ENCODE assay signal across 12 cellular contexts in the genomic region with DNA sequence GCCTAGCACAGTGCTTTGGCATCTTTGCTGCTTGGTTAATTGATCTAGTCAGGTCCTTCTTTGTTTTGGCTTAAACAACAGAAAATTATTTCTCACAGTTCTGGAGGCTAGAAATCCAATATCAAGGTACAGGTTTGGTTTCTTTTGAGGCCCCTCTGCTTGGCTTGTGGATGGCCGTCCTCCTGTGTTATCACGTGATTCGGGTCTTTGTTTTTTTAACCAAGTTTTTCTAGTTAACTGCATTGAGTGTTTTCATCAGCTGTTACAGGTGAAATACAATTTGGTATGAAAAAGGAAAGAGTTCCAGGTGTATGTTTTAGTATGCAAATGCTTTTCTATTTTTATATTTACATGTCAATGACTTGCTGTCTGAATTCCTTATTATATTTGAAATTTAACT. TPM values are rescaled to one million over a fixed set of nuclear protein-coding genes. Genes with fewer than 3 reads are reported as not detected.
DNase-seq lines count a peak whose midpoint lies in the region; ATAC-seq and TF ChIP-seq lines count a peak whose summit lies in the region.
"Had no signal": no experiment of that assay in that cellular context is flagged by ENCODE, and none has a peak within 500 bp of the region (broad histone marks: within the 10 kb centered on the region; RNA-seq: fewer than 3 reads in every experiment).

No MANE protein-coding gene starts in this region.

- WGBS in mammary epithelial cell (ENCODE audit: low coverage, missing lambda C conversion rate), result 90% methylated on average over 3 of the region's 3 CpGs

- peaks cover 0 to 21% (median 4%) of the 10 kb centered on the region in 11 experiments; a peak in 5 of 22 replicates for H3K36me3 ChIP-seq in BLaER1 treated with 17β-estradiol and CSF1 and Interleukin-3, amounts not matched to agents 10 nM and 100 nM
- H3K36me3 ChIP-seq in HUES48 (ENCODE audit: control insufficient read depth, insufficient read depth, low read length) (peaks cover 11% of the 10 kb centered on the region; the same call in 1 of the 2 replicates), mammary epithelial cell (ENCODE audit: insufficient read depth, low read length) (no peaks in the 10 kb centered on the region)

- no peak overlapping the region for H3K27ac Mint-ChIP-seq in natural killer cell treated with Interleukin-12 subunit alpha and Interleukin-12 subunit beta and Interleukin-15 and Interleukin-18, amount 100 ng/mL, for 72 hours

- CTCF ChIA-PET in mammary epithelial cell (lab: Charles Lee; ENCODE audit: low non-redundant PET), result no interaction called here

- BruUV-seq in mammary epithelial cell (replicated peaks; lab: Mats Ljungman, UMichigan), result no TSS peak

- no peak for TF ChIP-seq CTCF in mammary epithelial cell (conservative IDR thresholded peaks at IDR 0.05 in 1 of 2, IDR thresholded peaks at IDR 0.05 in 1 of 2; ENCODE audit: extremely low read depth in 1 of 2, insufficient read depth in 1 of 2, low read depth in 1 of 2, low read length in 2 of 2)

- H3K9me3 ChIP-seq in BLaER1 treated with 17β-estradiol and CSF1 and Interleukin-3, amounts not matched to agents 10 nM and 100 nM (replicated peaks in 1 of 11), result 0 out of 22 replicates have a peak, but pooled peaks cover 0 to 4% (median 0%) of the 10 kb centered on the region in 11 experiments
- H3K9me3 ChIP-seq in HUES48 (ENCODE audit: control insufficient read depth, insufficient read depth, low read length) (no peaks in the 10 kb centered on the region), mammary epithelial cell (replicated peaks; ENCODE audit: insufficient read depth, low read length) (no peaks in the 10 kb centered on the region)

- in situ Hi-C loops in mammary epithelial cell (cut with MboI; ENCODE audit: low sequenced_read_pairs in 2 of 2), result no loop called here
- in situ Hi-C loops in ACHN (cut with HindIII; ENCODE audit: low pct_ligation_motif_present, low pct_unique_long_range_greater_than_20kb, low sequenced_read_pairs), result no loop called here

- DNase-seq in mammary epithelial cell (no peak), dermis blood vessel endothelial cell (no peak), ACHN (no peak), NCI-H2029 treated with DMSO at 0.1 percent for 48 hours (lab: John Stamatoyannopoulos, UW) (no peak)
- DNase-seq in natural killer cell treated with Interleukin-12 subunit alpha and Interleukin-12 subunit beta and Interleukin-15 and Interleukin-18, amount 100 ng/mL, for 72 hours (ENCODE audit: low spot score), result no peak
- DNase-seq: activated gamma-delta T cell, cerebellar nuclear complex, NCI-H187 treated with DMSO at 0.1 percent for 48 hours had no signal

- peak overlapping the region in 1 of 11 experiments; percentile 24; a peak in 2 of 22 replicates for H3K9ac ChIP-seq in BLaER1 treated with 17β-estradiol and CSF1 and Interleukin-3, amounts not matched to agents 10 nM and 100 nM
- H3K9ac ChIP-seq in HUES48 (ENCODE audit: low read depth, low read length) (no peak overlapping the region), mammary epithelial cell (ENCODE audit: insufficient read depth, low read length) (no peak overlapping the region)

- intact Hi-C loops in mammary epithelial cell (cut with micrococcal nuclease), result loop anchor here (10.0 kb wide), 3 partner anchors 89 to 269 kb away; a partner anchor contains a TSS

- H3K27ac ChIP-seq in BLaER1 treated with 17β-estradiol and CSF1 and Interleukin-3, amounts not matched to agents 10 nM and 100 nM, result peak overlapping the region in 3 of 11 experiments; percentile 11 to 76 (median 56); a peak in 2 of 22 replicates
- no peak overlapping the region for H3K27ac ChIP-seq in HUES48 (ENCODE audit: low read depth, low read length)
- H3K27ac ChIP-seq in mammary epithelial cell (ENCODE audit: insufficient read depth, low read depth, low read length), result no peak overlapping the region
- H3K27ac ChIP-seq: SK-N-MC had no signal

- peaks cover 61 to 62% of the 10 kb centered on the region in 2 donors for H3K4me1 Mint-ChIP-seq in natural killer cell treated with Interleukin-12 subunit alpha and Interleukin-12 subunit beta and Interleukin-15 and Interleukin-18, amount 100 ng/mL, for 72 hours (ENCODE audit: low read depth in 2 of 2)

- peak overlapping the region; percentile 4 to 85 (median 72); a peak in 11 of 20 replicates for H3K4me3 ChIP-seq in BLaER1 treated with 17β-estradiol and CSF1 and Interleukin-3, amounts not matched to agents 10 nM and 100 nM
- H3K4me3 ChIP-seq in HUES48 (ENCODE audit: low read depth, low read length) (peak overlapping the region; percentile 77), mammary epithelial cell (replicated peaks in 1 of 3; ENCODE audit: insufficient read depth in 1 of 3, low read depth in 2 of 3, low read length in 3 of 3) (no peak overlapping the region)
- H3K4me3 ChIP-seq: SK-N-MC had no signal

- H3K27me3 ChIP-seq in BLaER1 treated with 17β-estradiol and CSF1 and Interleukin-3, amounts not matched to agents 10 nM and 100 nM, result no peaks in the 10 kb centered on the region
- no peaks in the 10 kb centered on the region for H3K27me3 ChIP-seq in HUES48 (ENCODE audit: control insufficient read depth, insufficient read depth, low read length)
- no peaks in the 10 kb centered on the region for H3K27me3 ChIP-seq in mammary epithelial cell (ENCODE audit: insufficient read depth, low read length)

- no peak for ATAC-seq in natural killer cell treated with Interleukin-12 subunit alpha and Interleukin-12 subunit beta and Interleukin-15 and Interleukin-18, amount 100 ng/mL, for 72 hours
- ATAC-seq in GM19452 (IDR thresholded peaks at IDR 0.05; ENCODE audit: unreplicated experiment), result no peak

- peaks cover 0 to 72% (median 21%) of the 10 kb centered on the region in 11 experiments; a peak in 12 of 22 replicates for H4K20me1 ChIP-seq in BLaER1 treated with 17β-estradiol and CSF1 and Interleukin-3, amounts not matched to agents 10 nM and 100 nM
- no peaks in the 10 kb centered on the region for H4K20me1 ChIP-seq in mammary epithelial cell (ENCODE audit: insufficient read depth, low read length)

- H3K4me3 Mint-ChIP-seq in natural killer cell treated with Interleukin-12 subunit alpha and Interleukin-12 subunit beta and Interleukin-15 and Interleukin-18, amount 100 ng/mL, for 72 hours, result peak overlapping the region; percentile 13

- H2AFZ ChIP-seq in mammary epithelial cell (ENCODE audit: low read depth, low read length), result no peak overlapping the region

- peaks cover 4% of the 10 kb centered on the region for H3K36me3 Mint-ChIP-seq in natural killer cell treated with Interleukin-12 subunit alpha and Interleukin-12 subunit beta and Interleukin-15 and Interleukin-18, amount 100 ng/mL, for 72 hours

- H3K79me2 ChIP-seq in mammary epithelial cell (ENCODE audit: insufficient read depth, low read length), result peaks cover 84% of the 10 kb centered on the region

- H3K9me3 Mint-ChIP-seq in natural killer cell treated with Interleukin-12 subunit alpha and Interleukin-12 subunit beta and Interleukin-15 and Interleukin-18, amount 100 ng/mL, for 72 hours, result no peaks in the 10 kb centered on the region

- no peaks in the 10 kb centered on the region for H3K27me3 Mint-ChIP-seq in natural killer cell treated with Interleukin-12 subunit alpha and Interleukin-12 subunit beta and Interleukin-15 and Interleukin-18, amount 100 ng/mL, for 72 hours

- dilution Hi-C loops in mammary epithelial cell (cut with HindIII; ENCODE audit: low sequenced_read_pairs), result no loop called here

- peaks cover 61 to 76% (median 71%) of the 10 kb centered on the region in 10 experiments for H3K4me1 ChIP-seq in BLaER1 treated with 17β-estradiol and CSF1 and Interleukin-3, amounts not matched to agents 10 nM and 100 nM
- H3K4me1 ChIP-seq in HUES48 (ENCODE audit: control insufficient read depth, insufficient read depth, low read length) (peaks cover 68% of the 10 kb centered on the region), mammary epithelial cell (ENCODE audit: insufficient read depth, low read length) (peaks cover 13% of the 10 kb centered on the region)

- peak overlapping the region; percentile 78 to 97 (median 88) for H3K4me2 ChIP-seq in BLaER1 treated with 17β-estradiol and CSF1 and Interleukin-3, amounts not matched to agents 10 nM and 100 nM
- H3K4me2 ChIP-seq in mammary epithelial cell (ENCODE audit: insufficient read depth, low read depth, low read length), result peak overlapping the region; percentile 79

RNA-seq across cellular contexts. Expression of a gene that starts 2.8 kb away (rescaled TPM):
- 10 to 100 TPM; 15.1 to 18.8 TPM for total RNA-seq in mammary epithelial cell
- 8.8 TPM for polyA plus RNA-seq in mammary epithelial cell
- polyA minus RNA-seq in mammary epithelial cell, result 32.1 TPM
- total RNA-seq in natural killer cell treated with Interleukin-12 subunit alpha and Interleukin-12 subunit beta and Interleukin-15 and Interleukin-18, amount 100 ng/mL, for 72 hours, result 10 to 100 TPM; 15.5 to 19.6 TPM
- total RNA-seq in dermis blood vessel endothelial cell, result 31.1 and 49.4 TPM in 2 replicates

Comparison
In these comparisons a context has a peak if more than half of its experiments do, and no peak if none do; other contexts are left out.
1. H3K4me3 ChIP-seq: peak in BLaER1 treated with 17β-estradiol and CSF1 and Interleukin-3, amounts not matched to agents 10 nM and 100 nM (10 of 10) and HUES48 (single experiment); none in mammary epithelial cell (0 of 3).